ENCODE assay signal across 8 cellular contexts in the genomic region with DNA sequence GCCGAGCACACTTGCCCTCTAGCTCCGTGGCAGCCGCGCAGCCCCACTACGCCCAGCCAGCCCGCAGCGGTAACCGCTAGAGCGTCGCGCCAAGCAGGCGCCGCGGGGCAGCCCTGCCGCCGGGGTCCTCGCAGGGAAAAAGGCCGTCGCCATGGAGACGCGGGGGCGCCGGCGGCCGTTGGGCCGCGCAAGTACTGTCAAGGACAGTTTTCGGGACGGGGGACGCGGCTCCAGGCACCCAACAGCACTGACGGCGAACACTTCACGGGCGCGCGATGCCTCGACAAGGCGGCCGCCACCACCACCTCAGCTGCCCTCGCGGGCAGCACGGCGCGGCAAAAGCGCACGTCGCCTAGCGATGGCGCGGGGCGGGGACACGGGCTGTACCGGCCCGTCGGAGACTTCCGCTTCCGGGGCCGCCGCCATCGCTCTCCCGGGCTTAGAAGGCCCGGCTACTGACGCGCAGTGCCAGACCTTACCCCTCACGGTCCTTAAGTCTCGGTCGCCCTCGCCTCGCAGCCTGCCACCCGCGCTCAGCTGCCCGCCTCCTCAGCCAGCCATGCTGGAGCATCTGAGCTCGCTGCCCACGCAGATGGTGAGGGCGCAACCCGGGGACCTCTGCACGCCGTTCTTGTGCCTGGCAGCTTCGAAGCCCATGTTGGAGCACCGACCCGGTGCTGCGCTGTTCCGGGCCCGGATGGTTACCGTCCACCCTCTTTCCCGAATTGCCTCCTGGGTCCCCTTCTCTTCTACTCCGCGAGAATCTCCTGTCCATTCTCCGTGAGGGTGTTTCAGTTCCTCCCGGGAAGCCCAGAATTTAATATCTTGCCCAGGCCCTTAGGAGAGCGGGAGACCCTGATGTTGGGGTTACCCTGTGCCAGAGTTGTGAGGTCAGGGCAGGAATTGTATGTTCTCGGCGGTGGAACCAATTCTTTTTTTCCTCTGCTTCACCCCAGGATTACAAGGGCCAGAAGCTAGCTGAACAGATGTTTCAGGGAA. TPM values are rescaled to one million over a fixed set of nuclear protein-coding genes. Genes with fewer than 3 reads are reported as not detected.
DNase-seq lines count a peak whose midpoint lies in the region; ATAC-seq and TF ChIP-seq lines count a peak whose summit lies in the region.

A gene with protein sequence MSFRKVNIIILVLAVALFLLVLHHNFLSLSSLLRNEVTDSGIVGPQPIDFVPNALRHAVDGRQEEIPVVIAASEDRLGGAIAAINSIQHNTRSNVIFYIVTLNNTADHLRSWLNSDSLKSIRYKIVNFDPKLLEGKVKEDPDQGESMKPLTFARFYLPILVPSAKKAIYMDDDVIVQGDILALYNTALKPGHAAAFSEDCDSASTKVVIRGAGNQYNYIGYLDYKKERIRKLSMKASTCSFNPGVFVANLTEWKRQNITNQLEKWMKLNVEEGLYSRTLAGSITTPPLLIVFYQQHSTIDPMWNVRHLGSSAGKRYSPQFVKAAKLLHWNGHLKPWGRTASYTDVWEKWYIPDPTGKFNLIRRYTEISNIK (minus strand): TSS at position 104 of the 999 bp plus-strand sequence. CDS start 5,331 bp downstream, outside the sequence.
A gene (plus strand): TSS at position 419 of the 999 bp plus-strand sequence. CDS start 141 bp downstream, at position 560.

- no peaks in the 10 kb centered on the region for H3K27me3 Mint-ChIP-seq in activated CD4-positive, alpha-beta T cell treated with anti-CD3 and anti-CD28 coated beads for 36 hours

- TF ChIP-seq CTCF in choroid plexus epithelial cell (conservative IDR thresholded peaks at IDR 0.05; ENCODE audit: low read depth, low read length) = no peak

- intact Hi-C loops in activated CD4-positive, alpha-beta T cell treated with anti-CD3 and anti-CD28 coated beads for 36 hours (cut with DNase I, micrococcal nuclease) = loop anchor here (1.0 to 10.0 kb wide), 13 partner anchors 21 to 1315 kb away; a partner anchor contains a TSS
- intact Hi-C loops in left colon (cut with DNase I, micrococcal nuclease) = no loop called here

- H3K4me3 ChIP-seq in choroid plexus epithelial cell (ENCODE audit: low read depth, low read length) = peak within 1 kb of the TSS; percentile 100

- POLR2A ChIA-PET in activated CD4-positive, alpha-beta T cell treated with anti-CD3 and anti-CD28 coated beads for 36 hours (lab: Charles Lee) = interaction anchor here (0.6 to 3.1 kb wide), 8 partner anchors 9 to 464 kb away, joined by 3 to 16 read pairs (median 4); a partner anchor contains a TSS

- DNase-seq in AG08396 (ENCODE audit: low spot score) (peak; percentile 94), NCI-H446 treated with DMSO at 0.1 percent for 48 hours (lab: John Stamatoyannopoulos, UW) (peak; percentile 40), choroid plexus epithelial cell (ENCODE audit: low read depth) (peak; percentile 87), left colon (peak; percentile 78 to 89)
- DNase-seq in activated CD4-positive, alpha-beta T cell treated with anti-CD3 and anti-CD28 coated beads for 36 hours = peak; percentile 92
- DNase-seq in stimulated activated CD4-positive, alpha-beta T cell treated with anti-CD3 and anti-CD28 coated beads, Interleukin-1b, Interleukin-23, amount 100 ng/mL, for 48 hours = peak; percentile 84

- H3K36me3 Mint-ChIP-seq in activated CD4-positive, alpha-beta T cell treated with anti-CD3 and anti-CD28 coated beads for 36 hours (ENCODE audit: low read depth) = peaks cover 22% of the 10 kb centered on the region

- H3K4me3 Mint-ChIP-seq in activated CD4-positive, alpha-beta T cell treated with anti-CD3 and anti-CD28 coated beads for 36 hours = peak within 1 kb of the TSS; percentile 89

- peaks cover 28% of the 10 kb centered on the region for H3K4me1 Mint-ChIP-seq in activated CD4-positive, alpha-beta T cell treated with anti-CD3 and anti-CD28 coated beads for 36 hours

- peak; percentile 83 for ATAC-seq in GM18907 (IDR thresholded peaks at IDR 0.05; ENCODE audit: unreplicated experiment)
- ATAC-seq in HG03159 (IDR thresholded peaks at IDR 0.05; ENCODE audit: unreplicated experiment) = peak; percentile 75
- peak; percentile 94 for ATAC-seq in activated CD4-positive, alpha-beta T cell treated with anti-CD3 and anti-CD28 coated beads for 36 hours
- ATAC-seq in left colon = peak; percentile 90

- H3K9me3 Mint-ChIP-seq in activated CD4-positive, alpha-beta T cell treated with anti-CD3 and anti-CD28 coated beads for 36 hours (ENCODE audit: low read depth) = no peaks in the 10 kb centered on the region

- CTCF ChIA-PET in activated CD4-positive, alpha-beta T cell treated with anti-CD3 and anti-CD28 coated beads for 36 hours (lab: Charles Lee) = interaction anchor here (0.9 to 1.6 kb wide), 3 partner anchors 15 to 93 kb away, joined by 3 to 5 read pairs (median 4); no protein-coding TSS in a partner anchor

- H3K27ac Mint-ChIP-seq in activated CD4-positive, alpha-beta T cell treated with anti-CD3 and anti-CD28 coated beads for 36 hours = peak within 1 kb of the TSS; percentile 90

RNA-seq across cellular contexts. Expression of the first gene that starts in this region (rescaled TPM):
- total RNA-seq in activated CD4-positive, alpha-beta T cell treated with anti-CD3 and anti-CD28 coated beads for 36 hours = 10 to 100 TPM; 35.2 to 38.0 TPM
- total RNA-seq in left colon = 10 to 100 TPM; 27.8 to 29.0 TPM

RNA-seq across cellular contexts. Expression of the second gene that starts in this region (rescaled TPM):
- 100 to 1,000 TPM; 111 to 120 TPM for total RNA-seq in activated CD4-positive, alpha-beta T cell treated with anti-CD3 and anti-CD28 coated beads for 36 hours
- total RNA-seq in left colon = 100 to 1,000 TPM in 1 of 2 donors, 10 to 100 TPM in 1; 95.4 to 101 TPM

Comparison
In these comparisons a context has a peak if more than half of its experiments do, and no peak if none do; other contexts are left out.
1. Peak in every context shown above with its lines: DNase-seq, ATAC-seq and H3K4me3 ChIP-seq.
2. DNase-seq: peak in every context shown above with its lines; median percentile 94 in AG08396; 92 in activated CD4-positive, alpha-beta T cell treated with anti-CD3 and anti-CD28 coated beads for 36 hours; 87 in choroid plexus epithelial cell; 84 in stimulated activated CD4-positive, alpha-beta T cell treated with anti-CD3 and anti-CD28 coated beads, Interleukin-1b, Interleukin-23, amount 100 ng/mL, for 48 hours; 84 in left colon; 40 in NCI-H446 treated with DMSO at 0.1 percent for 48 hours.
3. intact Hi-C loops: an anchor here in activated CD4-positive, alpha-beta T cell treated with anti-CD3 and anti-CD28 coated beads for 36 hours (1.0 to 10.0 kb wide); none called in left colon.